17 cellular contexts compared by ENCODE assay signal in the genomic region with DNA sequence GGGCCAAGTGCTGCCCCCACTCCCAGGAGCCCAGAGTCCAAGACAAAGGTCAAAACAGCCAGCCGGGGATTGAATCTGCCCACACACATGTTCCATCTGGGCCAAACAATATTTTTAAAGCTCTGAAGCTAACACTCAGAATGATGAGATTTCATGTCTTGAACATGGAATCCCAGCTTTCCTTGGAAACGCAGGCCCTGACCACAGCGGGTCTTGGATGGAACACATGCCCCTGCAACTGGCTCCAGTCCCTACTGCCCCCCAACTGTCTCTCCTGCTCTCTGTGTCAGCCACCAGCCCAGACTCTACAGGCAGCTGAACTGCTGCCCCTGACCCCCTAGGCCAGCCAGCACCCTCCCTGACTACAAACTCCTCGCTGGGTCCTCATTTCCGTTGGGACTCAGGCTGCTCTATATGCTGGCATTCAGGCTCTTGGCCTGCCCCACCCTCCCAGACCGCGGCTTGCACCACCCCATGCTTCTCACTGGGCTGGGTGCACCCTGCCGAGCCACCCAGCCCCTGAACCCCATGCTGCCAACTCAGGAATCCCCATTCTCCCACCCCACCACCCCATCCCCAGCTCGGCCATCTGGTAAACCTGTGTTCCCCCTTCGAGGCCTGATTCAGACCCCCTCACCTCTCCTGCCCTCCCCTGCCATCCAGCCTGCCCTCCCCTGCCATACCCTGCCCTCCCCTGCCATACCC.
A peak's percentile ranks its signal among the peaks of the same experiment; 100 is the strongest.
DNase-seq lines count a peak whose midpoint lies in the region; ATAC-seq and TF ChIP-seq lines count a peak whose summit lies in the region.
"Had no signal": no experiment of that assay in that cellular context is flagged by ENCODE, and none has a peak within 500 bp of the region (broad histone marks: within the 10 kb centered on the region; RNA-seq: fewer than 3 reads in every experiment).

No MANE protein-coding gene starts in this region.

- no peaks in the 10 kb centered on the region for H3K9me3 Mint-ChIP-seq in CD14-positive monocyte
- H3K9me3 Mint-ChIP-seq: activated CD4-positive, alpha-beta T cell treated with anti-CD3 and anti-CD28 coated beads, Interleukin-2, amount 10 ng/mL, durations not matched to agents 24 days and 14 days; activated naive CD4-positive, alpha-beta T cell treated with anti-CD3 and anti-CD28 coated beads for 36 hours; dendritic cell treated with granulocyte-macrophage colony-stimulating factor and Interleukin-4, amounts not matched to agents 40 ng/mL and 50 ng/mL, for 4 days; natural killer cell treated with Interleukin-12 subunit alpha and Interleukin-12 subunit beta and Interleukin-15 and Interleukin-18, amount 100 ng/mL, for 72 hours had no signal

- H3K4me3 ChIP-seq in coronary artery (no peak overlapping the region), lower lobe of right lung (no peak overlapping the region), skeletal muscle tissue (ENCODE audit: low read length in 3 of 3) (no peak overlapping the region)
- H3K4me3 ChIP-seq: body of pancreas had no signal

- intact Hi-C loops in CD14-positive monocyte (cut with micrococcal nuclease): no loop called here
- intact Hi-C loops in lower lobe of right lung (cut with DNase I): no loop called here

- H3K9me3 ChIP-seq in lower lobe of right lung: no peaks in the 10 kb centered on the region
- no peaks in the 10 kb centered on the region for H3K9me3 ChIP-seq in skeletal muscle tissue (ENCODE audit: control insufficient read depth in 3 of 3, low read length in 3 of 3)
- H3K9me3 ChIP-seq: body of pancreas had no signal

- H3K4me3 Mint-ChIP-seq in CD14-positive monocyte: no peak overlapping the region
- H3K4me3 Mint-ChIP-seq: activated CD4-positive, alpha-beta T cell treated with anti-CD3 and anti-CD28 coated beads, Interleukin-2, amount 10 ng/mL, durations not matched to agents 24 days and 14 days; activated naive CD4-positive, alpha-beta T cell treated with anti-CD3 and anti-CD28 coated beads for 36 hours; dendritic cell treated with granulocyte-macrophage colony-stimulating factor and Interleukin-4, amounts not matched to agents 40 ng/mL and 50 ng/mL, for 4 days; natural killer cell treated with Interleukin-12 subunit alpha and Interleukin-12 subunit beta and Interleukin-15 and Interleukin-18, amount 100 ng/mL, for 72 hours had no signal

- no peak for TF ChIP-seq CTCF in CD14-positive monocyte (IDR thresholded peaks at IDR 0.05)
- no peak for TF ChIP-seq CTCF in coronary artery (IDR thresholded peaks at IDR 0.05)
- TF ChIP-seq CTCF in lower lobe of right lung (IDR thresholded peaks at IDR 0.05): no peak

- H3K4me1 ChIP-seq in lower lobe of right lung (peaks cover 66% of the 10 kb centered on the region), skeletal muscle tissue (ENCODE audit: control insufficient read depth in 3 of 3, insufficient read depth in 3 of 3, low read length in 3 of 3) (peaks cover 50 to 66% (median 57%) of the 10 kb centered on the region in 3 donors)
- H3K4me1 ChIP-seq: body of pancreas had no signal

- H3K36me3 Mint-ChIP-seq in CD14-positive monocyte: no peaks in the 10 kb centered on the region
- H3K36me3 Mint-ChIP-seq: natural killer cell treated with Interleukin-12 subunit alpha and Interleukin-12 subunit beta and Interleukin-15 and Interleukin-18, amount 100 ng/mL, for 72 hours had no signal

- ATAC-seq in lower lobe of right lung: no peak
- ATAC-seq in GM19467 (IDR thresholded peaks at IDR 0.05; ENCODE audit: unreplicated experiment): no peak
- no peak for ATAC-seq in GM18907 (IDR thresholded peaks at IDR 0.05; ENCODE audit: unreplicated experiment)
- no peak for ATAC-seq in left lobe of liver
- ATAC-seq: body of pancreas had no signal

- peak overlapping the region in 1 of 3 donors; percentile 33 for H3K9ac ChIP-seq in skeletal muscle tissue (ENCODE audit: low read depth in 1 of 3, low read length in 3 of 3)

- H3K27ac ChIP-seq in coronary artery: peak overlapping the region; percentile 87 to 93
- peak overlapping the region; percentile 46 for H3K27ac ChIP-seq in lower lobe of right lung
- H3K27ac ChIP-seq in skeletal muscle tissue (ENCODE audit: low read depth, low read length): peak overlapping the region; percentile 82
- H3K27ac ChIP-seq: epithelial cell of prostate had no signal

- peak overlapping the region in 1 of 7 donors; percentile 26 for H3K27ac Mint-ChIP-seq in CD14-positive monocyte
- H3K27ac Mint-ChIP-seq: activated CD4-positive, alpha-beta T cell treated with anti-CD3 and anti-CD28 coated beads, Interleukin-2, amount 10 ng/mL, durations not matched to agents 24 days and 14 days; activated naive CD4-positive, alpha-beta T cell treated with anti-CD3 and anti-CD28 coated beads for 36 hours; dendritic cell treated with granulocyte-macrophage colony-stimulating factor and Interleukin-4, amounts not matched to agents 40 ng/mL and 50 ng/mL, for 4 days; natural killer cell treated with Interleukin-12 subunit alpha and Interleukin-12 subunit beta and Interleukin-15 and Interleukin-18, amount 100 ng/mL, for 72 hours had no signal

- peaks cover 0 to 7% (median 4%) of the 10 kb centered on the region in 3 donors for H3K27me3 Mint-ChIP-seq in CD14-positive monocyte (ENCODE audit: low read depth in 3 of 3)
- H3K27me3 Mint-ChIP-seq: activated CD4-positive, alpha-beta T cell treated with anti-CD3 and anti-CD28 coated beads, Interleukin-2, amount 10 ng/mL, durations not matched to agents 24 days and 14 days; dendritic cell treated with granulocyte-macrophage colony-stimulating factor and Interleukin-4, amounts not matched to agents 40 ng/mL and 50 ng/mL, for 4 days; natural killer cell treated with Interleukin-12 subunit alpha and Interleukin-12 subunit beta and Interleukin-15 and Interleukin-18, amount 100 ng/mL, for 72 hours had no signal

- H3K27me3 ChIP-seq in lower lobe of right lung (ENCODE audit: low read depth) (no peaks in the 10 kb centered on the region), skeletal muscle tissue (ENCODE audit: control insufficient read depth in 3 of 3, insufficient read depth in 3 of 3, low read length in 3 of 3) (peaks cover 0 to 2% (median 0%) of the 10 kb centered on the region in 3 donors)
- H3K27me3 ChIP-seq: body of pancreas had no signal

- H3K36me3 ChIP-seq in lower lobe of right lung (peaks cover 3% of the 10 kb centered on the region), skeletal muscle tissue (ENCODE audit: control insufficient read depth in 3 of 3, insufficient read depth in 3 of 3, low read length in 3 of 3) (no peaks in the 10 kb centered on the region)

- DNase-seq in CD14-positive monocyte (ENCODE audit: low spot score): peak; percentile 38
- DNase-seq in coronary artery (ENCODE audit: low spot score): no peak
- DNase-seq in lower lobe of right lung: peak; percentile 20
- DNase-seq in left lobe of liver (ENCODE audit: low spot score): no peak
- no peak for DNase-seq in 8988T
- DNase-seq: activated CD4-positive, alpha-beta T cell treated with anti-CD3 and anti-CD28 coated beads, Interleukin-2, amount 10 ng/mL, durations not matched to agents 24 days and 14 days; activated naive CD4-positive, alpha-beta T cell treated with anti-CD3 and anti-CD28 coated beads for 36 hours; MM.1S; NCI-H187; NK-92 treated with Interleukin-12 subunit alpha and Interleukin-12 subunit beta, amount 100 ng/mL, for 24 hours had no signal

- no peaks in the 10 kb centered on the region for H3K4me1 Mint-ChIP-seq in CD14-positive monocyte
- H3K4me1 Mint-ChIP-seq: activated CD4-positive, alpha-beta T cell treated with anti-CD3 and anti-CD28 coated beads, Interleukin-2, amount 10 ng/mL, durations not matched to agents 24 days and 14 days had no signal

Comparison
In these comparisons a context has a peak if more than half of its experiments do, and no peak if none do; other contexts are left out.
1. DNase-seq: peak in CD14-positive monocyte (single experiment) and lower lobe of right lung (single experiment); none in coronary artery (single experiment), left lobe of liver (single experiment) and 8988T (single experiment).
2. Peak in every context shown above with its lines, with median percentiles within 50 percentile points of each other: H3K27ac ChIP-seq.